ENCODE assay signal across 13 cellular contexts in genomic region chr11:31799036-31799793, GRCh38. TPM values are rescaled to one million over a fixed set of nuclear protein-coding genes. Genes with fewer than 3 reads are reported as not detected.
DNase-seq lines count a peak whose midpoint lies in the region; ATAC-seq and TF ChIP-seq lines count a peak whose summit lies in the region.
"Had no signal": no experiment of that assay in that cellular context is flagged by ENCODE, and none has a peak within 500 bp of the region (broad histone marks: within the 10 kb centered on the region; RNA-seq: fewer than 3 reads in every experiment).

No MANE protein-coding gene starts in this region.

- H3K27ac Mint-ChIP-seq in activated CD4-positive, alpha-beta memory T cell treated with anti-CD3 and anti-CD28 coated beads, Interleukin-2, amount 10 ng/mL, durations not matched to agents 7 days and 5 days = no peak overlapping the region

- POLR2A ChIA-PET in activated CD4-positive, alpha-beta memory T cell treated with anti-CD3 and anti-CD28 coated beads, Interleukin-2, amount 10 ng/mL, durations not matched to agents 7 days and 5 days (lab: Charles Lee) = no interaction called here

- ATAC-seq in GM19324 (IDR thresholded peaks at IDR 0.05; ENCODE audit: low FRiP score, unreplicated experiment) (no peak), GM18858 (IDR thresholded peaks at IDR 0.05; ENCODE audit: unreplicated experiment) (no peak)

- 2% methylated on average over 52 to 54 of the region's 59 CpGs for WGBS in mesodermal cell (ENCODE audit: insufficient coverage in 2 of 2), 2 experiments

- H3K27ac ChIP-seq in mesodermal cell (ENCODE audit: low read depth, low read length, severe bottlenecking) = no peak overlapping the region
- H3K27ac ChIP-seq: skin epidermis had no signal

- H3K4me3 Mint-ChIP-seq in activated CD4-positive, alpha-beta memory T cell treated with anti-CD3 and anti-CD28 coated beads, Interleukin-2, amount 10 ng/mL, durations not matched to agents 7 days and 5 days = no peak overlapping the region
- H3K4me3 Mint-ChIP-seq: activated T-helper 1 cell treated with anti-CD3 and anti-CD28 coated beads, Interleukin-12 subunit alpha, Interleukin-12 subunit beta, Interleukin-2, Interleukin-4 antibody, amounts not matched to agents 30 ng/mL and 10 ng/mL and 1 ng/mL, durations not matched to agents 14 hours and 24 hours and 36 hours had no signal

- H3K4me3 ChIP-seq in AG10803 (ENCODE audit: low read length) (peak overlapping the region; percentile 26), mesodermal cell (ENCODE audit: extremely low read depth, insufficient read depth, low read length, poor library complexity, severe bottlenecking) (peak overlapping the region; percentile 22)
- H3K4me3 ChIP-seq: skin epidermis had no signal

- H3K27me3 Mint-ChIP-seq in activated CD4-positive, alpha-beta memory T cell treated with anti-CD3 and anti-CD28 coated beads, Interleukin-2, amount 10 ng/mL, durations not matched to agents 7 days and 5 days = peaks cover 78% of the 10 kb centered on the region

- H3K9me3 Mint-ChIP-seq in activated CD4-positive, alpha-beta memory T cell treated with anti-CD3 and anti-CD28 coated beads, Interleukin-2, amount 10 ng/mL, durations not matched to agents 7 days and 5 days = peaks cover 6% of the 10 kb centered on the region
- H3K9me3 Mint-ChIP-seq: activated T-helper 1 cell treated with anti-CD3 and anti-CD28 coated beads, Interleukin-12 subunit alpha, Interleukin-12 subunit beta, Interleukin-2, Interleukin-4 antibody, amounts not matched to agents 30 ng/mL and 10 ng/mL and 1 ng/mL, durations not matched to agents 14 hours and 24 hours and 36 hours had no signal

- H3K4me1 Mint-ChIP-seq in activated CD4-positive, alpha-beta memory T cell treated with anti-CD3 and anti-CD28 coated beads, Interleukin-2, amount 10 ng/mL, durations not matched to agents 7 days and 5 days = peaks cover 26% of the 10 kb centered on the region

- peaks cover 18% of the 10 kb centered on the region for H3K36me3 Mint-ChIP-seq in activated CD4-positive, alpha-beta memory T cell treated with anti-CD3 and anti-CD28 coated beads, Interleukin-2, amount 10 ng/mL, durations not matched to agents 7 days and 5 days (ENCODE audit: low read depth)

- DNase-seq in AG10803 (ENCODE audit: low read depth) (no peak), GM20000 (ENCODE audit: low spot score) (peak; percentile 34), astrocyte of the hippocampus (ENCODE audit: low read depth, low spot score) (peak; percentile 58), DMS114 treated with DMSO at 0.1 percent for 48 hours (lab: John Stamatoyannopoulos, UW; ENCODE audit: unreplicated experiment) (no peak)
- no peak for DNase-seq in activated CD4-positive, alpha-beta memory T cell treated with anti-CD3 and anti-CD28 coated beads, Interleukin-2, amount 10 ng/mL, durations not matched to agents 7 days and 5 days
- DNase-seq: cortex of kidney, midbrain, NCI-H1694 had no signal

- H3K36me3 ChIP-seq in mesodermal cell (ENCODE audit: control insufficient read depth, insufficient read depth, low read length) = no peaks in the 10 kb centered on the region

- CTCF ChIA-PET in activated CD4-positive, alpha-beta memory T cell treated with anti-CD3 and anti-CD28 coated beads, Interleukin-2, amount 10 ng/mL, durations not matched to agents 7 days and 5 days (lab: Charles Lee) = no interaction called here

- no peaks in the 10 kb centered on the region for H3K9me3 ChIP-seq in mesodermal cell (ENCODE audit: control insufficient read depth, low read length)

- TF ChIP-seq CTCF in AG10803 (conservative IDR thresholded peaks at IDR 0.05; ENCODE audit: low read length) = no peak
- no peak for TF ChIP-seq CTCF in GM20000 (IDR thresholded peaks at IDR 0.05; ENCODE audit: extremely low read depth, missing control alignments)

- no peaks in the 10 kb centered on the region for H3K4me1 ChIP-seq in mesodermal cell (ENCODE audit: control insufficient read depth, insufficient read depth, low read length, poor library complexity, severe bottlenecking)

RNA-seq across cellular contexts. Expression of gene PAX6, which starts 11.9 kb away (rescaled TPM):
- polyA plus RNA-seq in mesodermal cell (2013, experiment 1 of 2) = 2.2 TPM
- 0.86 TPM for polyA plus RNA-seq in mesodermal cell (2013, experiment 2 of 2)
- total RNA-seq in activated CD4-positive, alpha-beta memory T cell treated with anti-CD3 and anti-CD28 coated beads, Interleukin-2, amount 10 ng/mL, durations not matched to agents 7 days and 5 days = not detected
- total RNA-seq: activated T-helper 1 cell treated with anti-CD3 and anti-CD28 coated beads, Interleukin-12 subunit alpha, Interleukin-12 subunit beta, Interleukin-2, Interleukin-4 antibody, amounts not matched to agents 30 ng/mL and 10 ng/mL and 1 ng/mL, durations not matched to agents 14 hours and 24 hours and 36 hours had no signal

Comparison
In these comparisons a context has a peak if more than half of its experiments do, and no peak if none do; other contexts are left out.
1. DNase-seq: peak in GM20000 (single experiment) and astrocyte of the hippocampus (single experiment); none in AG10803 (single experiment), DMS114 treated with DMSO at 0.1 percent for 48 hours (single experiment) and activated CD4-positive, alpha-beta memory T cell treated with anti-CD3 and anti-CD28 coated beads, Interleukin-2, amount 10 ng/mL, durations not matched to agents 7 days and 5 days (single experiment).